1 cellular context compared by ENCODE assay signal in the genomic region with DNA sequence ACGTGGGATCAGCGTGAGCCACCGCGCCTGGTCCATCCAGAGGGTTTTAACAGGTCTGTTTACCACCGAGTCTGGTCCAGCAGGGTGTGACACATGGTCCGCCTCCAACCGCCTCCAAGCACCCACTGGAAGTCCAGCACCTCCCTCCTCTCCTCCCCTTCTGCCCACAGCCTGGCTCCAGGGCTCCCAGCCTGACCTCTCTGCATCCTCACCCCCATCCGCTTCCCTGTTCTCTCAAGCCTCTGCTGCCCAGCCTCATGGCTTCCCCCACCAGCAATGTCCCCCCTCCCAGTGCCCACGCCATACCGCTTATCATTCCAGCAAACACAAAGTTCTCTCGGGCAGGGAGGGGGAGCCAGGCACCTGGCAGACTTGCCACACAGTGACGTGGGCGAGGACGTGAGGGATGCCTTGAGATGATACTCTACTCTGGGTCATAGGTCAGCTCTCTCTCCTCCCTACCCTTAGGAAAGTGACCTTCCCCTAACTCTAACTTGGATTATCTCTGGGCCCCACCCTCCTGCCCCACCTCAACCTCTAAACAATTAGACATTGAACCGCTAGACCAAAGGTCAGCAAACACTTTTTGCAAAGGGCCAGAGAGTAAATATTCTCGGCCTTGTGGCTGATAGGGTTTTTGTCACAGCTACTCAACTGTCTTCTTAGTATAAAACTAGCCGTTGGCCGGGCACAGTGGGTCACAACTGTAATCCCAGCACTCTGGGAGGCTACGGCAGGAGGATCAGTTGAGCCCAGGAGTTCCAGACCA.
TF ChIP-seq lines count a peak whose summit lies in the region.

No MANE protein-coding gene starts in this region.

TF ChIP-seq in HepG2, 621 proteins besides CTCF, POLR2A, EP300 and RAD21 (continues in another document):
- peak; percentile 86; the same call in 1 of the 2 replicates for TF ChIP-seq ZMAT3 (CRISPR knock-in tag; conservative IDR thresholded peaks at IDR 0.05)
- no peak for TF ChIP-seq ZNF841 (CRISPR knock-in tag; IDR thresholded peaks at IDR 0.05; ENCODE audit: borderline replicate concordance)
- TF ChIP-seq ZKSCAN1 (IDR thresholded peaks at IDR 0.05; ENCODE audit: low read length) = no peak
- TF ChIP-seq NFKBIZ (CRISPR knock-in tag; IDR thresholded peaks at IDR 0.05) = peak; percentile 57
- peak; percentile 72 for TF ChIP-seq TBL1XR1 (IDR thresholded peaks at IDR 0.05; ENCODE audit: borderline replicate concordance, low read length, partially characterized antibody)
- peak; percentile 85 for TF ChIP-seq ZSCAN25 (CRISPR knock-in tag; IDR thresholded peaks at IDR 0.05)
- TF ChIP-seq WIZ (CRISPR knock-in tag; IDR thresholded peaks at IDR 0.05) = peak; percentile 89; the same call in 1 of the 2 replicates
- TF ChIP-seq SRY (CRISPR knock-in tag; IDR thresholded peaks at IDR 0.05) = 0 out of 2 replicates have a peak, but pooled peaks have one; percentile 12
- no peak for TF ChIP-seq SMC3 (IDR thresholded peaks at IDR 0.05; ENCODE audit: low read length)
- TF ChIP-seq, protein P1, sequence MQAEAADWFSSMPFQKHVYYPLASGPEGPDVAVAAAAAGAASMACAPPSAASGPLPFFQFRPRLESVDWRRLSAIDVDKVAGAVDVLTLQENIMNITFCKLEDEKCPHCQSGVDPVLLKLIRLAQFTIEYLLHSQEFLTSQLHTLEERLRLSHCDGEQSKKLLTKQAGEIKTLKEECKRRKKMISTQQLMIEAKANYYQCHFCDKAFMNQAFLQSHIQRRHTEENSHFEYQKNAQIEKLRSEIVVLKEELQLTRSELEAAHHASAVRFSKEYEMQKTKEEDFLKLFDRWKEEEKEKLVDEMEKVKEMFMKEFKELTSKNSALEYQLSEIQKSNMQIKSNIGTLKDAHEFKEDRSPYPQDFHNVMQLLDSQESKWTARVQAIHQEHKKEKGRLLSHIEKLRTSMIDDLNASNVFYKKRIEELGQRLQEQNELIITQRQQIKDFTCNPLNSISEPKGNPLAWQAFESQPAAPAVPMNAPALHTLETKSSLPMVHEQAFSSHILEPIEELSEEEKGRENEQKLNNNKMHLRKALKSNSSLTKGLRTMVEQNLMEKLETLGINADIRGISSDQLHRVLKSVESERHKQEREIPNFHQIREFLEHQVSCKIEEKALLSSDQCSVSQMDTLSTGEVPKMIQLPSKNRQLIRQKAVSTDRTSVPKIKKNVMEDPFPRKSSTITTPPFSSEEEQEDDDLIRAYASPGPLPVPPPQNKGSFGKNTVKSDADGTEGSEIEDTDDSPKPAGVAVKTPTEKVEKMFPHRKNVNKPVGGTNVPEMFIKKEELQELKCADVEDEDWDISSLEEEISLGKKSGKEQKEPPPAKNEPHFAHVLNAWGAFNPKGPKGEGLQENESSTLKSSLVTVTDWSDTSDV (CRISPR knock-in tag; IDR thresholded peaks at IDR 0.05) = no peak
- peak; percentile 71 for TF ChIP-seq THAP11 (CRISPR knock-in tag; IDR thresholded peaks at IDR 0.05)
- no peak for TF ChIP-seq ZNF235 (CRISPR knock-in tag; IDR thresholded peaks at IDR 0.05; ENCODE audit: borderline replicate concordance)
- no peak for TF ChIP-seq MYNN (CRISPR knock-in tag; IDR thresholded peaks at IDR 0.05; ENCODE audit: low read depth)
- TF ChIP-seq FOXM1 (CRISPR knock-in tag; IDR thresholded peaks at IDR 0.05) = no peak
- TF ChIP-seq PHF21A (CRISPR knock-in tag; IDR thresholded peaks at IDR 0.05) = peak; percentile 99
- peak; percentile 44 for TF ChIP-seq CBX1 (IDR thresholded peaks at IDR 0.05; ENCODE audit: low read depth)
- peak; percentile 94 for TF ChIP-seq HDAC1 (CRISPR knock-in tag; IDR thresholded peaks at IDR 0.05)
- TF ChIP-seq, protein P2, sequence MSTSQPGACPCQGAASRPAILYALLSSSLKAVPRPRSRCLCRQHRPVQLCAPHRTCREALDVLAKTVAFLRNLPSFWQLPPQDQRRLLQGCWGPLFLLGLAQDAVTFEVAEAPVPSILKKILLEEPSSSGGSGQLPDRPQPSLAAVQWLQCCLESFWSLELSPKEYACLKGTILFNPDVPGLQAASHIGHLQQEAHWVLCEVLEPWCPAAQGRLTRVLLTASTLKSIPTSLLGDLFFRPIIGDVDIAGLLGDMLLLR (CRISPR knock-in tag; IDR thresholded peaks at IDR 0.05) = no peak; the same call in 1 of the 2 replicates
- TF ChIP-seq MTF1 (CRISPR knock-in tag; IDR thresholded peaks at IDR 0.05) = no peak
- TF ChIP-seq ZNF205 (CRISPR knock-in tag; IDR thresholded peaks at IDR 0.05) = peak; percentile 37; the same call in 1 of the 2 replicates
- TF ChIP-seq, protein P3, sequence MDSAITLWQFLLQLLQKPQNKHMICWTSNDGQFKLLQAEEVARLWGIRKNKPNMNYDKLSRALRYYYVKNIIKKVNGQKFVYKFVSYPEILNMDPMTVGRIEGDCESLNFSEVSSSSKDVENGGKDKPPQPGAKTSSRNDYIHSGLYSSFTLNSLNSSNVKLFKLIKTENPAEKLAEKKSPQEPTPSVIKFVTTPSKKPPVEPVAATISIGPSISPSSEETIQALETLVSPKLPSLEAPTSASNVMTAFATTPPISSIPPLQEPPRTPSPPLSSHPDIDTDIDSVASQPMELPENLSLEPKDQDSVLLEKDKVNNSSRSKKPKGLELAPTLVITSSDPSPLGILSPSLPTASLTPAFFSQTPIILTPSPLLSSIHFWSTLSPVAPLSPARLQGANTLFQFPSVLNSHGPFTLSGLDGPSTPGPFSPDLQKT (CRISPR knock-in tag; IDR thresholded peaks at IDR 0.05; ENCODE audit: borderline replicate concordance) = no peak
- no peak for TF ChIP-seq TEAD2 (CRISPR knock-in tag; IDR thresholded peaks at IDR 0.05)
- peak; percentile 86 for TF ChIP-seq SKI (IDR thresholded peaks at IDR 0.05; ENCODE audit: partially characterized antibody)
- TF ChIP-seq, protein P4, sequence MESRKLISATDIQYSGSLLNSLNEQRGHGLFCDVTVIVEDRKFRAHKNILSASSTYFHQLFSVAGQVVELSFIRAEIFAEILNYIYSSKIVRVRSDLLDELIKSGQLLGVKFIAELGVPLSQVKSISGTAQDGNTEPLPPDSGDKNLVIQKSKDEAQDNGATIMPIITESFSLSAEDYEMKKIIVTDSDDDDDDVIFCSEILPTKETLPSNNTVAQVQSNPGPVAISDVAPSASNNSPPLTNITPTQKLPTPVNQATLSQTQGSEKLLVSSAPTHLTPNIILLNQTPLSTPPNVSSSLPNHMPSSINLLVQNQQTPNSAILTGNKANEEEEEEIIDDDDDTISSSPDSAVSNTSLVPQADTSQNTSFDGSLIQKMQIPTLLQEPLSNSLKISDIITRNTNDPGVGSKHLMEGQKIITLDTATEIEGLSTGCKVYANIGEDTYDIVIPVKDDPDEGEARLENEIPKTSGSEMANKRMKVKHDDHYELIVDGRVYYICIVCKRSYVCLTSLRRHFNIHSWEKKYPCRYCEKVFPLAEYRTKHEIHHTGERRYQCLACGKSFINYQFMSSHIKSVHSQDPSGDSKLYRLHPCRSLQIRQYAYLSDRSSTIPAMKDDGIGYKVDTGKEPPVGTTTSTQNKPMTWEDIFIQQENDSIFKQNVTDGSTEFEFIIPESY (CRISPR knock-in tag; IDR thresholded peaks at IDR 0.05) = peak; percentile 26; the same call in 1 of the 2 replicates
- TF ChIP-seq HOXA9 (CRISPR knock-in tag; IDR thresholded peaks at IDR 0.05; ENCODE audit: borderline replicate concordance) = peak; percentile 82; the same call in 1 of the 2 replicates
- TF ChIP-seq ZZZ3 (CRISPR knock-in tag; IDR thresholded peaks at IDR 0.05; ENCODE audit: borderline replicate concordance) = no peak
- peak; percentile 74 for TF ChIP-seq KDM2A (CRISPR knock-in tag; IDR thresholded peaks at IDR 0.05; ENCODE audit: borderline replicate concordance, low read depth)
- TF ChIP-seq ZNF367 (CRISPR knock-in tag; IDR thresholded peaks at IDR 0.05; ENCODE audit: borderline replicate concordance) = no peak
- TF ChIP-seq NCOA2 (CRISPR knock-in tag; IDR thresholded peaks at IDR 0.05) = peak; percentile 93
- TF ChIP-seq HDAC6 (IDR thresholded peaks at IDR 0.05; ENCODE audit: low read depth, low read length) = no peak
- TF ChIP-seq, protein P5, sequence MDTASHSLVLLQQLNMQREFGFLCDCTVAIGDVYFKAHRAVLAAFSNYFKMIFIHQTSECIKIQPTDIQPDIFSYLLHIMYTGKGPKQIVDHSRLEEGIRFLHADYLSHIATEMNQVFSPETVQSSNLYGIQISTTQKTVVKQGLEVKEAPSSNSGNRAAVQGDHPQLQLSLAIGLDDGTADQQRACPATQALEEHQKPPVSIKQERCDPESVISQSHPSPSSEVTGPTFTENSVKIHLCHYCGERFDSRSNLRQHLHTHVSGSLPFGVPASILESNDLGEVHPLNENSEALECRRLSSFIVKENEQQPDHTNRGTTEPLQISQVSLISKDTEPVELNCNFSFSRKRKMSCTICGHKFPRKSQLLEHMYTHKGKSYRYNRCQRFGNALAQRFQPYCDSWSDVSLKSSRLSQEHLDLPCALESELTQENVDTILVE (CRISPR knock-in tag; IDR thresholded peaks at IDR 0.05) = peak; percentile 84
- TF ChIP-seq ATF7-NPFF (CRISPR knock-in tag; IDR thresholded peaks at IDR 0.05; ENCODE audit: low read depth) = no peak; the same call in 1 of the 2 replicates
- TF ChIP-seq KMT2A (CRISPR knock-in tag; IDR thresholded peaks at IDR 0.05) = no peak; the same call in 1 of the 2 replicates
- TF ChIP-seq ERF (CRISPR knock-in tag; IDR thresholded peaks at IDR 0.05) = peak; percentile 90
- TF ChIP-seq ZNF24 (IDR thresholded peaks at IDR 0.05) = no peak
- TF ChIP-seq, protein P6, sequence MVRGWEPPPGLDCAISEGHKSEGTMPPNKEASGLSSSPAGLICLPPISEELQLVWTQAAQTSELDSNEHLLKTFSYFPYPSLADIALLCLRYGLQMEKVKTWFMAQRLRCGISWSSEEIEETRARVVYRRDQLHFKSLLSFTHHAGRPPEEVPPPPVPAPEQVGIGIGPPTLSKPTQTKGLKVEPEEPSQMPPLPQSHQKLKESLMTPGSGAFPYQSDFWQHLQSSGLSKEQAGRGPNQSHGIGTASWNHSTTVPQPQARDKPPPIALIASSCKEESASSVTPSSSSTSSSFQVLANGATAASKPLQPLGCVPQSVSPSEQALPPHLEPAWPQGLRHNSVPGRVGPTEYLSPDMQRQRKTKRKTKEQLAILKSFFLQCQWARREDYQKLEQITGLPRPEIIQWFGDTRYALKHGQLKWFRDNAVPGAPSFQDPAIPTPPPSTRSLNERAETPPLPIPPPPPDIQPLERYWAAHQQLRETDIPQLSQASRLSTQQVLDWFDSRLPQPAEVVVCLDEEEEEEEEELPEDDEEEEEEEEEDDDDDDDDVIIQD (CRISPR knock-in tag; IDR thresholded peaks at IDR 0.05; ENCODE audit: low read depth) = peak; percentile 51
- TF ChIP-seq, protein P7, sequence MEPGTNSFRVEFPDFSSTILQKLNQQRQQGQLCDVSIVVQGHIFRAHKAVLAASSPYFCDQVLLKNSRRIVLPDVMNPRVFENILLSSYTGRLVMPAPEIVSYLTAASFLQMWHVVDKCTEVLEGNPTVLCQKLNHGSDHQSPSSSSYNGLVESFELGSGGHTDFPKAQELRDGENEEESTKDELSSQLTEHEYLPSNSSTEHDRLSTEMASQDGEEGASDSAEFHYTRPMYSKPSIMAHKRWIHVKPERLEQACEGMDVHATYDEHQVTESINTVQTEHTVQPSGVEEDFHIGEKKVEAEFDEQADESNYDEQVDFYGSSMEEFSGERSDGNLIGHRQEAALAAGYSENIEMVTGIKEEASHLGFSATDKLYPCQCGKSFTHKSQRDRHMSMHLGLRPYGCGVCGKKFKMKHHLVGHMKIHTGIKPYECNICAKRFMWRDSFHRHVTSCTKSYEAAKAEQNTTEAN (CRISPR knock-in tag; conservative IDR thresholded peaks at IDR 0.05) = 0 out of 2 replicates have a peak, but pooled peaks have one; percentile 24
- TF ChIP-seq ZSCAN30 (CRISPR knock-in tag; IDR thresholded peaks at IDR 0.05) = no peak
- TF ChIP-seq, protein P8, sequence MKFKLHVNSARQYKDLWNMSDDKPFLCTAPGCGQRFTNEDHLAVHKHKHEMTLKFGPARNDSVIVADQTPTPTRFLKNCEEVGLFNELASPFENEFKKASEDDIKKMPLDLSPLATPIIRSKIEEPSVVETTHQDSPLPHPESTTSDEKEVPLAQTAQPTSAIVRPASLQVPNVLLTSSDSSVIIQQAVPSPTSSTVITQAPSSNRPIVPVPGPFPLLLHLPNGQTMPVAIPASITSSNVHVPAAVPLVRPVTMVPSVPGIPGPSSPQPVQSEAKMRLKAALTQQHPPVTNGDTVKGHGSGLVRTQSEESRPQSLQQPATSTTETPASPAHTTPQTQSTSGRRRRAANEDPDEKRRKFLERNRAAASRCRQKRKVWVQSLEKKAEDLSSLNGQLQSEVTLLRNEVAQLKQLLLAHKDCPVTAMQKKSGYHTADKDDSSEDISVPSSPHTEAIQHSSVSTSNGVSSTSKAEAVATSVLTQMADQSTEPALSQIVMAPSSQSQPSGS (CRISPR knock-in tag; IDR thresholded peaks at IDR 0.05) = peak; percentile 80
- peak; percentile 76; the same call in 1 of the 2 replicates for TF ChIP-seq YEATS2 (CRISPR knock-in tag; IDR thresholded peaks at IDR 0.05; ENCODE audit: borderline replicate concordance)
- peak; percentile 55; the same call in 1 of the 2 replicates for TF ChIP-seq MIER2 (CRISPR knock-in tag; IDR thresholded peaks at IDR 0.05)
- TF ChIP-seq ZBTB38 (CRISPR knock-in tag; IDR thresholded peaks at IDR 0.05) = peak; percentile 92
- TF ChIP-seq, protein P9, sequence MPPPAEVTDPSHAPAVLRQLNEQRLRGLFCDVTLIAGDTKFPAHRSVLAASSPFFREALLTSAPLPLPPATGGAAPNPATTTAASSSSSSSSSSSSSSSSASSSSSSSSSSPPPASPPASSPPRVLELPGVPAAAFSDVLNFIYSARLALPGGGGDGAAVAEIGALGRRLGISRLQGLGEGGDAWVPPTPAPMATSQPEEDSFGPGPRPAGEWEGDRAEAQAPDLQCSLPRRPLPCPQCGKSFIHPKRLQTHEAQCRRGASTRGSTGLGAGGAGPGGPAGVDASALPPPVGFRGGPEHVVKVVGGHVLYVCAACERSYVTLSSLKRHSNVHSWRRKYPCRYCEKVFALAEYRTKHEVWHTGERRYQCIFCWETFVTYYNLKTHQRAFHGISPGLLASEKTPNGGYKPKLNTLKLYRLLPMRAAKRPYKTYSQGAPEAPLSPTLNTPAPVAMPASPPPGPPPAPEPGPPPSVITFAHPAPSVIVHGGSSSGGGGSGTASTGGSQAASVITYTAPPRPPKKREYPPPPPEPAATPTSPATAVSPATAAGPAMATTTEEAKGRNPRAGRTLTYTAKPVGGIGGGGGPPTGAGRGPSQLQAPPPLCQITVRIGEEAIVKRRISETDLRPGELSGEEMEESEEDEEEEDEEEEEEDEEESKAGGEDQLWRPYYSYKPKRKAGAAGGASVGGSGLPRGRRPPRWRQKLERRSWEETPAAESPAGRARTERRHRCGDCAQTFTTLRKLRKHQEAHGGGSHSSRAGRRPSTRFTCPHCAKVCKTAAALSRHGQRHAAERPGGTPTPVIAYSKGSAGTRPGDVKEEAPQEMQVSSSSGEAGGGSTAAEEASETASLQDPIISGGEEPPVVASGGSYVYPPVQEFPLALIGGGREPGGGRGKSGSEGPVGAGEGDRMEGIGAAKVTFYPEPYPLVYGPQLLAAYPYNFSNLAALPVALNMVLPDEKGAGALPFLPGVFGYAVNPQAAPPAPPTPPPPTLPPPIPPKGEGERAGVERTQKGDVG (CRISPR knock-in tag; IDR thresholded peaks at IDR 0.05; ENCODE audit: borderline replicate concordance) = peak; percentile 93
- TF ChIP-seq, protein P10, sequence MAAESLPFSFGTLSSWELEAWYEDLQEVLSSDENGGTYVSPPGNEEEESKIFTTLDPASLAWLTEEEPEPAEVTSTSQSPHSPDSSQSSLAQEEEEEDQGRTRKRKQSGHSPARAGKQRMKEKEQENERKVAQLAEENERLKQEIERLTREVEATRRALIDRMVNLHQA (CRISPR knock-in tag; IDR thresholded peaks at IDR 0.05) = 0 out of 2 replicates have a peak, but pooled peaks have one; percentile 48
- peak; percentile 89 for TF ChIP-seq DPF2 (CRISPR knock-in tag; IDR thresholded peaks at IDR 0.05; ENCODE audit: borderline replicate concordance, low read depth)
- TF ChIP-seq ZNF674 (CRISPR knock-in tag; IDR thresholded peaks at IDR 0.05; ENCODE audit: low read depth) = no peak
- TF ChIP-seq GABPB1 (CRISPR knock-in tag; IDR thresholded peaks at IDR 0.05) = peak; percentile 64
- no peak for TF ChIP-seq MAZ (IDR thresholded peaks at IDR 0.05; ENCODE audit: borderline replicate concordance, low read depth, low read length)
- peak; percentile 89 for TF ChIP-seq MAZ (CRISPR knock-in tag; IDR thresholded peaks at IDR 0.05; ENCODE audit: low read depth)
